ENCODE assay signal across 21 cellular contexts in genomic region chr1:112320035-112320429, GRCh38.
"Had no signal": no experiment of that assay in that cellular context is flagged by ENCODE, and none has a peak within 500 bp of the region (broad histone marks: within the 10 kb centered on the region; RNA-seq: fewer than 3 reads in every experiment).

No MANE protein-coding gene starts in this region.

- H3K4me3 ChIP-seq: PC-9 had no signal

- H2AFZ ChIP-seq: PC-9 had no signal

- H3K27ac ChIP-seq: PC-9 had no signal

- DNase-seq: activated CD4-positive, alpha-beta T cell treated with anti-CD3 and anti-CD28 coated beads for 48 hours; activated CD4-positive, alpha-beta T cell treated with anti-CD3 and anti-CD28 coated beads, Interleukin-2, amount 50 U/mL, for 4 hours; activated CD4-positive, CD25-positive, alpha-beta regulatory T cell treated with anti-CD3 and anti-CD28 coated beads, Interleukin-2, amount 50 U/mL, for 72 hours; activated CD8-positive, alpha-beta memory T cell treated with anti-CD3 and anti-CD28 coated beads, Interleukin-2, amount 50 U/mL, for 48 hours; activated CD8-positive, alpha-beta T cell treated with anti-CD3 and anti-CD28 coated beads, Interleukin-2, amount 10 ng/mL, durations not matched to agents 7 days and 5 days; activated naive CD4-positive, alpha-beta T cell; activated T-cell treated with anti-CD3 and anti-CD28 coated beads, Interleukin-2, amount 50 U/mL, for 1 hour; aorta; MM.1S; NCI-H1105; NCI-H1436; NCI-H1694 treated with DMSO at 0.1 percent for 48 hours; NCI-H2029 treated with DMSO at 0.1 percent for 48 hours; NCI-H345; NCI-H510A; NCI-H69; NK-92 treated with Interleukin-12 subunit alpha and Interleukin-12 subunit beta, amount 100 ng/mL, for 24 hours; PC-9; SHP77 treated with DMSO at 0.1 percent for 48 hours; T-helper 9 cell had no signal

- H3K4me2 ChIP-seq: PC-9 had no signal

- ATAC-seq: activated CD8-positive, alpha-beta T cell treated with anti-CD3 and anti-CD28 coated beads, Interleukin-2, amount 10 ng/mL, durations not matched to agents 7 days and 5 days; WTC11 had no signal
